ENCODE assay signal across 9 cellular contexts in genomic region chr10:95793401-95794045, GRCh38. TPM values are rescaled to one million over a fixed set of nuclear protein-coding genes. Genes with fewer than 3 reads are reported as not detected.
A peak's percentile ranks its signal among the peaks of the same experiment; 100 is the strongest.
DNase-seq lines count a peak whose midpoint lies in the region; ATAC-seq, FAIRE-seq and TF ChIP-seq lines count a peak whose summit lies in the region.
"Had no signal": no experiment of that assay in that cellular context is flagged by ENCODE, and none has a peak within 500 bp of the region (broad histone marks: within the 10 kb centered on the region; RNA-seq: fewer than 3 reads in every experiment).

No MANE protein-coding gene starts in this region.

- 67 to 85% (median 78%) methylated on average over 2 of the region's 2 CpGs for WGBS in psoas muscle, 3 donors

- H3K36me3 ChIP-seq in ascending aorta = no peaks in the 10 kb centered on the region
- H3K36me3 ChIP-seq in psoas muscle (ENCODE audit: insufficient read depth in 1 of 2, low read depth in 1 of 2) = no peaks in the 10 kb centered on the region
- no peaks in the 10 kb centered on the region for H3K36me3 ChIP-seq in SJCRH30

- intact Hi-C loops in ascending aorta (cut with DNase I) = no loop called here
- intact Hi-C loops in psoas muscle (cut with DNase I) = no loop called here

- H3K9me3 ChIP-seq in ascending aorta = no peaks in the 10 kb centered on the region
- no peaks in the 10 kb centered on the region for H3K9me3 ChIP-seq in psoas muscle
- no peaks in the 10 kb centered on the region for H3K9me3 ChIP-seq in SJCRH30 (replicated peaks)

- ATAC-seq in GM18867 (IDR thresholded peaks at IDR 0.05; ENCODE audit: unreplicated experiment) = peak; percentile 51
- ATAC-seq in HG03066 (IDR thresholded peaks at IDR 0.05; ENCODE audit: low read depth, unreplicated experiment) = peak; percentile 50
- no peak for ATAC-seq in psoas muscle
- ATAC-seq in HG03439 (IDR thresholded peaks at IDR 0.05; ENCODE audit: unreplicated experiment) = no peak

- no peak for FAIRE-seq in RCC 7860 (lab: Jason Lieb, UNC)

- no peak overlapping the region for H3K4me3 ChIP-seq in ascending aorta
- no peak overlapping the region for H3K4me3 ChIP-seq in psoas muscle
- no peak overlapping the region for H3K4me3 ChIP-seq in SJCRH30

- H3K4me1 ChIP-seq in ascending aorta = peaks cover 7 to 23% of the 10 kb centered on the region in 2 donors
- peaks cover 4% of the 10 kb centered on the region for H3K4me1 ChIP-seq in psoas muscle
- H3K4me1 ChIP-seq in SJCRH30 = no peaks in the 10 kb centered on the region

- peak overlapping the region; percentile 63 to 69 for H3K27ac ChIP-seq in ascending aorta
- H3K27ac ChIP-seq in psoas muscle = peak overlapping the region; percentile 66
- H3K27ac ChIP-seq in SJCRH30 = no peak overlapping the region

- DNase-seq in ascending aorta (ENCODE audit: low spot score in 2 of 2) (peak in 1 of 2 donors; percentile 21), psoas muscle (no peak), SJCRH30 (no peak), RCC 7860 (ENCODE audit: low spot score) (no peak), NCI-H1930 (lab: John Stamatoyannopoulos, UW) (no peak)
- DNase-seq: activated CD4-positive, CD25-positive, alpha-beta regulatory T cell treated with anti-CD3 and anti-CD28 coated beads, Interleukin-2, amount 50 U/mL, for 72 hours had no signal

- H3K27me3 ChIP-seq in ascending aorta (no peaks in the 10 kb centered on the region), psoas muscle (ENCODE audit: insufficient read depth in 3 of 3, low read length in 2 of 3) (no peaks in the 10 kb centered on the region), SJCRH30 (no peaks in the 10 kb centered on the region)

- no peak for TF ChIP-seq CTCF in ascending aorta (IDR thresholded peaks at IDR 0.05)
- TF ChIP-seq CTCF in psoas muscle (IDR thresholded peaks at IDR 0.05) = no peak

RNA-seq across cellular contexts. Expression of gene ENTPD1, which starts 37.6 kb away (rescaled TPM):
- total RNA-seq in ascending aorta = 41.6 TPM
- total RNA-seq in psoas muscle = 1 to 10 TPM; 1.6 to 3.9 (median 3.3) TPM
- 1 to 10 TPM; 1.4 to 1.7 (median 1.6) TPM for polyA plus RNA-seq in psoas muscle
- total RNA-seq in SJCRH30 (2014; rRNA removed; shearing (Covaris generic)) = 0.30 TPM in 1 of 2 replicates, not detected in the other

Comparison
In these comparisons a context has a peak if more than half of its experiments do, and no peak if none do; other contexts are left out.
1. ATAC-seq: peak in GM18867 (single experiment) and HG03066 (single experiment); none in psoas muscle (0 of 4) and HG03439 (single experiment).